Comparison of ENCODE assay signal across 9 cellular contexts in genomic region chr19:18000480-18000980, GRCh38. TPM values are rescaled to one million over a fixed set of nuclear protein-coding genes. Genes with fewer than 3 reads are reported as not detected.
DNase-seq lines count a peak whose midpoint lies in the region; ATAC-seq, FAIRE-seq and TF ChIP-seq lines count a peak whose summit lies in the region.
"Had no signal": no experiment of that assay in that cellular context is flagged by ENCODE, and none has a peak within 500 bp of the region (broad histone marks: within the 10 kb centered on the region; RNA-seq: fewer than 3 reads in every experiment).

No MANE protein-coding gene starts in this region.

- H3K27ac Mint-ChIP-seq in T-cell: peak overlapping the region; percentile 96 to 98
- peak overlapping the region; percentile 90 to 91 for H3K27ac Mint-ChIP-seq in stimulated activated naive CD8-positive, alpha-beta T cell treated with anti-CD3 and anti-CD28 coated beads, Interleukin-15, amount 100 ng/mL, for 72 hours

- FAIRE-seq in D721Med (lab: Jason Lieb, UNC): no peak
- FAIRE-seq: A204.1 had no signal

- peak in 3 of 4 experiments; percentile 2 to 3 (median 3) for ATAC-seq in T-cell (replicated peaks in 1 of 4)
- no peak for ATAC-seq in stimulated activated naive CD8-positive, alpha-beta T cell treated with anti-CD3 and anti-CD28 coated beads, Interleukin-15, amount 100 ng/mL, for 72 hours

- DNase-seq in DMS 273 (lab: John Stamatoyannopoulos, UW; ENCODE audit: unreplicated experiment) (peak; percentile 74), DMS 273 treated with DMSO at 0.1 percent for 48 hours (lab: John Stamatoyannopoulos, UW) (no peak), T-cell (peak in 2 of 34 experiments; percentile 92 to 95), foreskin fibroblast (no peak), D721Med (ENCODE audit: insufficient read length, low spot score) (no peak), NCI-H2081 (lab: John Stamatoyannopoulos, UW) (no peak), occipital lobe (lab: John Stamatoyannopoulos, UW) (no peak)
- peak in 1 of 2 donors; percentile 37 for DNase-seq in stimulated activated naive CD8-positive, alpha-beta T cell treated with anti-CD3 and anti-CD28 coated beads, Interleukin-15, amount 100 ng/mL, for 72 hours

- POLR2A ChIA-PET in T-cell (lab: Charles Lee): interaction anchor here (0.5 to 1.0 kb wide), 4 partner anchors 53 to 281 kb away, joined by 3 to 6 read pairs (median 4); partner anchors contain the start of genes JAK3 (in 1 of the 2) and JUND (in 1 of the 2)

- CTCF ChIA-PET in T-cell (lab: Charles Lee): interaction anchor here in 1 of 2 donors (0.6 to 1.8 kb wide), 5 partner anchors 62 to 142 kb away, joined by 3 to 9 read pairs (median 7); partner anchors contain the start of genes CCDC124, IL12RB1 and RPL18A

- H3K36me3 Mint-ChIP-seq in T-cell: peaks cover 3% of the 10 kb centered on the region

- H3K4me1 Mint-ChIP-seq in T-cell: peaks cover 18 to 37% (median 30%) of the 10 kb centered on the region in 3 donors
- H3K4me1 Mint-ChIP-seq in stimulated activated naive CD8-positive, alpha-beta T cell treated with anti-CD3 and anti-CD28 coated beads, Interleukin-15, amount 100 ng/mL, for 72 hours: peaks cover 48% of the 10 kb centered on the region

- no peaks in the 10 kb centered on the region for H3K27me3 Mint-ChIP-seq in T-cell
- no peaks in the 10 kb centered on the region for H3K27me3 Mint-ChIP-seq in stimulated activated naive CD8-positive, alpha-beta T cell treated with anti-CD3 and anti-CD28 coated beads, Interleukin-15, amount 100 ng/mL, for 72 hours

- TF ChIP-seq CTCF in foreskin fibroblast (IDR thresholded peaks at IDR 0.05; ENCODE audit: low read depth, low read length) (no peak), D721Med (IDR thresholded peaks at IDR 0.05; ENCODE audit: insufficient read depth, missing control alignments) (no peak)

- H3K4me3 Mint-ChIP-seq in T-cell: peak overlapping the region; percentile 65 to 81 (median 77)
- H3K4me3 Mint-ChIP-seq in stimulated activated naive CD8-positive, alpha-beta T cell treated with anti-CD3 and anti-CD28 coated beads, Interleukin-15, amount 100 ng/mL, for 72 hours: peak overlapping the region; percentile 79

- H3K4me3 ChIP-seq in foreskin fibroblast (ENCODE audit: low read depth in 1 of 2, low read length in 2 of 2): peak overlapping the region; percentile 67 to 73

- H3K9me3 Mint-ChIP-seq in T-cell: no peaks in the 10 kb centered on the region
- no peaks in the 10 kb centered on the region for H3K9me3 Mint-ChIP-seq in stimulated activated naive CD8-positive, alpha-beta T cell treated with anti-CD3 and anti-CD28 coated beads, Interleukin-15, amount 100 ng/mL, for 72 hours

RNA-seq across cellular contexts. Expression of gene ARRDC2, which starts 7.4 kb away (rescaled TPM):
- total RNA-seq in T-cell (100 to 1,000 TPM; 163 to 195 (median 188) TPM), occipital lobe (5.1 TPM)

RNA-seq across cellular contexts. Expression of gene KCNN1, which starts 33.6 kb away (rescaled TPM):
- not detected for total RNA-seq in T-cell
- 30.1 TPM for total RNA-seq in occipital lobe

Comparison
In these comparisons a context has a peak if more than half of its experiments do, and no peak if none do; other contexts are left out.
1. RNA of gene ARRDC2, which starts 7.4 kb away (total RNA-seq): 163 to 195 TPM in T-cell; 5.1 TPM in occipital lobe (single experiment); every median in the first group is over 10 times any median in the second.
2. RNA of gene KCNN1, which starts 33.6 kb away (total RNA-seq): 30.1 TPM in occipital lobe (single experiment); not detected in T-cell; every median in the first group is over 10 times any median in the second.